ENCODE assay signal across 19 cellular contexts in the genomic region with DNA sequence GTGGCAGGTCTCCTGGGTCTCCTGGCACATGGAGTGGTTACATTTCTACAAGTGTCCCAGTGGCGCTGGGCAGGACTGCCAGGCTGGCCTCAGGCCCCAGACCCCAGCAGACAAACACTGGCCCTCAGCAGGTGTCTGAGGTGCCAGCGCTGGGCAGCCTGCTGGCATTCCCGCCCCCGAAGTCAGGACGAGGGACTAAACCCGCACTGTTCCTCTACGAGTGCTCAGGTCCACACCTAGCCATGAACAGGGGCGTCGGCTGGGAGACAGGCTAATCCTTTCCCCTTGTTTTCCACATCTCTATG. TPM values are rescaled to one million over a fixed set of nuclear protein-coding genes. Genes with fewer than 3 reads are reported as not detected.
DNase-seq lines count a peak whose midpoint lies in the region; ATAC-seq and TF ChIP-seq lines count a peak whose summit lies in the region.
"Had no signal": no experiment of that assay in that cellular context is flagged by ENCODE, and none has a peak within 500 bp of the region (broad histone marks: within the 10 kb centered on the region; RNA-seq: fewer than 3 reads in every experiment).

No MANE protein-coding gene starts in this region.

- H3K4me3 ChIP-seq in lung (no peak overlapping the region), testis (no peak overlapping the region)

- H3K4me1 Mint-ChIP-seq in activated T-cell treated with anti-CD3 and anti-CD28 coated beads, Interleukin-2, amount 50 U/mL, for 24 hours (ENCODE audit: low read depth), result peaks cover 50% of the 10 kb centered on the region
- H3K4me1 Mint-ChIP-seq in activated T-cell treated with anti-CD3 and anti-CD28 coated beads, Interleukin-2, amount 50 U/mL, for 4 hours (ENCODE audit: low read depth), result peaks cover 20% of the 10 kb centered on the region
- H3K4me1 Mint-ChIP-seq in activated naive CD8-positive, alpha-beta T cell treated with anti-CD3 and anti-CD28 coated beads for 36 hours, result peaks cover 36% of the 10 kb centered on the region
- H3K4me1 Mint-ChIP-seq in endothelial cell (ENCODE audit: unreplicated experiment), result peaks cover 6% of the 10 kb centered on the region

- H3K27ac ChIP-seq in lung (ENCODE audit: low read depth in 1 of 2, low read length in 1 of 2), result no peak overlapping the region
- H3K27ac ChIP-seq in testis, result no peak overlapping the region

- H3K27me3 ChIP-seq in lung (ENCODE audit: control insufficient read depth, insufficient read depth) (no peaks in the 10 kb centered on the region), testis (no peaks in the 10 kb centered on the region)

- intact Hi-C loops in testis (cut with DNase I; ENCODE audit: low total_unique reads), result no loop called here

- H3K9me3 Mint-ChIP-seq in activated T-cell treated with anti-CD3 and anti-CD28 coated beads, Interleukin-2, amount 50 U/mL, for 24 hours, result peaks cover under 1% of the 10 kb centered on the region
- H3K9me3 Mint-ChIP-seq in activated T-cell treated with anti-CD3 and anti-CD28 coated beads, Interleukin-2, amount 50 U/mL, for 4 hours, result peaks cover under 1% of the 10 kb centered on the region
- H3K9me3 Mint-ChIP-seq in activated naive CD8-positive, alpha-beta T cell treated with anti-CD3 and anti-CD28 coated beads for 36 hours, result peaks cover under 1% of the 10 kb centered on the region
- no peaks in the 10 kb centered on the region for H3K9me3 Mint-ChIP-seq in endothelial cell (ENCODE audit: unreplicated experiment)

- H3K9me3 ChIP-seq in lung (ENCODE audit: control insufficient read depth in 2 of 2, insufficient read depth in 1 of 2, low read length in 1 of 2), result no peaks in the 10 kb centered on the region
- H3K9me3 ChIP-seq in testis, result no peaks in the 10 kb centered on the region

- no peak for TF ChIP-seq CTCF in lung (IDR thresholded peaks at IDR 0.05; ENCODE audit: control extremely low read depth, extremely low read depth)
- no peak for TF ChIP-seq CTCF in testis (IDR thresholded peaks at IDR 0.05)
- TF ChIP-seq CTCF in endothelial cell (IDR thresholded peaks at IDR 0.05; ENCODE audit: unreplicated experiment), result no peak

- 87% methylated on average over 9 of the region's 9 CpGs for whole genome bisulfite sequencing in lung, 2 donors
- 88 to 93% methylated on average over 8 to 9 of the region's 9 CpGs for WGBS in testis, 2 donors

- H3K4me1 ChIP-seq in lung (ENCODE audit: control insufficient read depth in 2 of 2, insufficient read depth in 2 of 2, low read length in 2 of 2) (peaks cover 0 to 20% of the 10 kb centered on the region in 2 donors), testis (peaks cover 31% of the 10 kb centered on the region)

- TF ChIP-seq POLR2A in testis (IDR thresholded peaks at IDR 0.05), result no peak

- H3K4me3 Mint-ChIP-seq in activated T-cell treated with anti-CD3 and anti-CD28 coated beads, Interleukin-2, amount 50 U/mL, for 24 hours, result no peak overlapping the region
- H3K4me3 Mint-ChIP-seq in activated T-cell treated with anti-CD3 and anti-CD28 coated beads, Interleukin-2, amount 50 U/mL, for 4 hours, result no peak overlapping the region
- no peak overlapping the region for H3K4me3 Mint-ChIP-seq in activated naive CD8-positive, alpha-beta T cell treated with anti-CD3 and anti-CD28 coated beads for 36 hours
- no peak overlapping the region for H3K4me3 Mint-ChIP-seq in endothelial cell (ENCODE audit: unreplicated experiment)
- H3K4me3 Mint-ChIP-seq: stimulated activated effector memory CD8-positive, alpha-beta T cell treated with anti-CD3 and anti-CD28 coated beads, Interleukin-12 subunit alpha, Interleukin-12 subunit beta, amount 100 ng/mL, for 72 hours had no signal

- peak; percentile 37 for DNase-seq in activated T-cell treated with anti-CD3 and anti-CD28 coated beads, Interleukin-2, amount 50 U/mL, for 24 hours
- no peak for DNase-seq in activated T-cell treated with anti-CD3 and anti-CD28 coated beads, Interleukin-2, amount 50 U/mL, for 4 hours
- no peak for DNase-seq in activated naive CD8-positive, alpha-beta T cell treated with anti-CD3 and anti-CD28 coated beads for 36 hours
- DNase-seq in lung (ENCODE audit: low spot score) (peak; percentile 25), testis (peak; percentile 5), endothelial cell (ENCODE audit: low spot score) (no peak)
- DNase-seq: activated CD4-positive, alpha-beta T cell treated with anti-CD3 and anti-CD28 coated beads, Interleukin-2, amount 50 U/mL, for 48 hours; amygdala; CD4-positive, CD25-positive, alpha-beta regulatory T cell; DMS79 treated with DMSO at 0.1 percent for 48 hours; foreskin fibroblast; HCEC 1CT; Kasumi-1; NCI-H1092 treated with DMSO at 0.1 percent for 48 hours; NCI-H748 treated with DMSO at 0.1 percent for 48 hours had no signal

- no peaks in the 10 kb centered on the region for H3K36me3 Mint-ChIP-seq in activated T-cell treated with anti-CD3 and anti-CD28 coated beads, Interleukin-2, amount 50 U/mL, for 24 hours (ENCODE audit: low read depth)
- no peaks in the 10 kb centered on the region for H3K36me3 Mint-ChIP-seq in activated T-cell treated with anti-CD3 and anti-CD28 coated beads, Interleukin-2, amount 50 U/mL, for 4 hours (ENCODE audit: insufficient read depth)
- peaks cover 2% of the 10 kb centered on the region for H3K36me3 Mint-ChIP-seq in activated naive CD8-positive, alpha-beta T cell treated with anti-CD3 and anti-CD28 coated beads for 36 hours
- H3K36me3 Mint-ChIP-seq in endothelial cell (ENCODE audit: low read depth, unreplicated experiment), result no peaks in the 10 kb centered on the region
- H3K36me3 Mint-ChIP-seq: CD4-positive, CD25-positive, alpha-beta regulatory T cell; stimulated activated effector memory CD8-positive, alpha-beta T cell treated with anti-CD3 and anti-CD28 coated beads, Interleukin-12 subunit alpha, Interleukin-12 subunit beta, amount 100 ng/mL, for 72 hours had no signal

- H3K36me3 ChIP-seq in lung (ENCODE audit: control insufficient read depth in 2 of 2, insufficient read depth in 2 of 2, low read length in 2 of 2), result no peaks in the 10 kb centered on the region
- H3K36me3 ChIP-seq in testis (ENCODE audit: low read depth, missing control alignments), result no peaks in the 10 kb centered on the region

- no peak for ATAC-seq in activated T-cell treated with anti-CD3 and anti-CD28 coated beads, Interleukin-2, amount 50 U/mL, for 4 hours
- no peak for ATAC-seq in lung (ENCODE audit: insufficient read depth, low FRiP score)
- ATAC-seq in esophagus mucosa, result no peak
- no peak for ATAC-seq in GM21360 (IDR thresholded peaks at IDR 0.05; ENCODE audit: unreplicated experiment)
- ATAC-seq: stimulated activated effector memory CD8-positive, alpha-beta T cell treated with anti-CD3 and anti-CD28 coated beads, Interleukin-12 subunit alpha, Interleukin-12 subunit beta, amount 100 ng/mL, for 72 hours had no signal

- H3K27me3 Mint-ChIP-seq in activated T-cell treated with anti-CD3 and anti-CD28 coated beads, Interleukin-2, amount 50 U/mL, for 24 hours, result no peaks in the 10 kb centered on the region
- peaks cover 10% of the 10 kb centered on the region for H3K27me3 Mint-ChIP-seq in activated T-cell treated with anti-CD3 and anti-CD28 coated beads, Interleukin-2, amount 50 U/mL, for 4 hours (ENCODE audit: low read depth)
- no peaks in the 10 kb centered on the region for H3K27me3 Mint-ChIP-seq in activated naive CD8-positive, alpha-beta T cell treated with anti-CD3 and anti-CD28 coated beads for 36 hours
- peaks cover 4% of the 10 kb centered on the region for H3K27me3 Mint-ChIP-seq in endothelial cell (ENCODE audit: unreplicated experiment)

- no peak overlapping the region for H3K27ac Mint-ChIP-seq in activated T-cell treated with anti-CD3 and anti-CD28 coated beads, Interleukin-2, amount 50 U/mL, for 24 hours
- peak overlapping the region; percentile 25 for H3K27ac Mint-ChIP-seq in activated naive CD8-positive, alpha-beta T cell treated with anti-CD3 and anti-CD28 coated beads for 36 hours
- no peak overlapping the region for H3K27ac Mint-ChIP-seq in endothelial cell (ENCODE audit: unreplicated experiment)
- H3K27ac Mint-ChIP-seq: CD4-positive, CD25-positive, alpha-beta regulatory T cell had no signal

RNA-seq across cellular contexts. Expression of a gene that starts 12.8 kb away (rescaled TPM):
- total RNA-seq in activated T-cell treated with anti-CD3 and anti-CD28 coated beads, Interleukin-2, amount 50 U/mL, for 4 hours, result 1 to 10 TPM in 2 of 3 donors, under 1 TPM in 1; 0.53 to 2.1 (median 1.3) TPM
- total RNA-seq in activated naive CD8-positive, alpha-beta T cell treated with anti-CD3 and anti-CD28 coated beads for 36 hours, result 1 to 10 TPM in 1 of 2 experiments, under 1 TPM in 1; 0.91 to 1.0 TPM
- total RNA-seq in lung (10 to 100 TPM; 57.1 to 74.6 TPM), testis (100 to 1,000 TPM in 1 of 2 donors, 10 to 100 TPM in 1; 82.7 to 107 TPM), endothelial cell (ENCODE audit: unreplicated experiment) (2.3 TPM), esophagus mucosa (3.9 TPM)
- polyA plus RNA-seq in lung (10 to 100 TPM in 1 of 2 donors, 1 to 10 TPM in 1; 5.9 to 12.3 TPM), testis (ENCODE audit: insufficient read depth, low read depth, low replicate concordance) (15.8 TPM)
- total RNA-seq: HT-29 had no signal

Comparison
In these comparisons a context has a peak if more than half of its experiments do, and no peak if none do; other contexts are left out.
1. DNase-seq: peak in activated T-cell treated with anti-CD3 and anti-CD28 coated beads, Interleukin-2, amount 50 U/mL, for 24 hours (single experiment), lung (single experiment) and testis (single experiment); none in activated T-cell treated with anti-CD3 and anti-CD28 coated beads, Interleukin-2, amount 50 U/mL, for 4 hours (single experiment), activated naive CD8-positive, alpha-beta T cell treated with anti-CD3 and anti-CD28 coated beads for 36 hours (single experiment) and endothelial cell (single experiment).
2. RNA of a gene that starts 12.8 kb away (total RNA-seq): 82.7 to 107 TPM in testis and 57.1 to 74.6 TPM in lung; 3.9 TPM in esophagus mucosa (single experiment), 2.3 TPM in endothelial cell (single experiment), 0.53 to 2.1 TPM in activated T-cell treated with anti-CD3 and anti-CD28 coated beads, Interleukin-2, amount 50 U/mL, for 4 hours and 0.91 to 1.0 TPM in activated naive CD8-positive, alpha-beta T cell treated with anti-CD3 and anti-CD28 coated beads for 36 hours; every median in the first group is over 10 times any median in the second.